Comparison of ENCODE assay signal across 12 cellular contexts in genomic region chr5:124411089-124411488, GRCh38.
DNase-seq lines count a peak whose midpoint lies in the region; ATAC-seq, FAIRE-seq and TF ChIP-seq lines count a peak whose summit lies in the region.
"Had no signal": no experiment of that assay in that cellular context is flagged by ENCODE, and none has a peak within 500 bp of the region (broad histone marks: within the 10 kb centered on the region; RNA-seq: fewer than 3 reads in every experiment).

No MANE protein-coding gene starts in this region.

- no peak for DNase-seq in GM18507 (ENCODE audit: extremely low spot score, insufficient read length, low read depth)
- peak; percentile 71 for DNase-seq in NCI-H1048 (lab: John Stamatoyannopoulos, UW)
- DNase-seq in fibroblast of villous mesenchyme (ENCODE audit: low read depth): peak; percentile 22
- no peak for DNase-seq in cortex of kidney (lab: John Stamatoyannopoulos, UW)
- DNase-seq in RKO (ENCODE audit: low spot score): no peak
- no peak for DNase-seq in naive thymus-derived CD4-positive, alpha-beta T cell
- no peak for DNase-seq in NCI-H128 (lab: John Stamatoyannopoulos, UW; ENCODE audit: unreplicated experiment)
- DNase-seq: activated effector memory CD4-positive, alpha-beta T cell treated with Interleukin-2 at 50 U/mL for 16 hours; dorsolateral prefrontal cortex had no signal

- no peaks in the 10 kb centered on the region for H3K27me3 ChIP-seq in naive thymus-derived CD4-positive, alpha-beta T cell (ENCODE audit: control insufficient read depth in 2 of 2, insufficient read depth in 2 of 2, low read length in 2 of 2)
- H3K27me3 ChIP-seq: dorsolateral prefrontal cortex had no signal

- no peaks in the 10 kb centered on the region for H3K36me3 Mint-ChIP-seq in naive thymus-derived CD4-positive, alpha-beta T cell

- H3K36me3 ChIP-seq in naive thymus-derived CD4-positive, alpha-beta T cell (ENCODE audit: control insufficient read depth in 2 of 3, insufficient read depth in 3 of 3, low read length in 3 of 3): no peaks in the 10 kb centered on the region
- H3K36me3 ChIP-seq: prostate gland had no signal

- H3K9me3 ChIP-seq in naive thymus-derived CD4-positive, alpha-beta T cell (ENCODE audit: control insufficient read depth in 2 of 3, low read length in 3 of 3): no peaks in the 10 kb centered on the region
- H3K9me3 ChIP-seq: prostate gland had no signal

- TF ChIP-seq CTCF in fibroblast of villous mesenchyme (IDR thresholded peaks at IDR 0.05; ENCODE audit: insufficient read depth, low read depth, low read length): peak; percentile 15

- H3K27ac ChIP-seq in naive thymus-derived CD4-positive, alpha-beta T cell (ENCODE audit: low read depth, low read length): no peak overlapping the region
- H3K27ac ChIP-seq: dorsolateral prefrontal cortex, prostate gland had no signal

- H3K27ac Mint-ChIP-seq in naive thymus-derived CD4-positive, alpha-beta T cell: no peak overlapping the region

- peak; percentile 9 for FAIRE-seq in GM18507 (lab: Jason Lieb, UNC)
- FAIRE-seq: D721Med had no signal

- peaks cover 0 to 13% (median 0%) of the 10 kb centered on the region in 11 donors for H3K9me3 Mint-ChIP-seq in naive thymus-derived CD4-positive, alpha-beta T cell

- POLR2A ChIA-PET in naive thymus-derived CD4-positive, alpha-beta T cell (lab: Charles Lee): interaction anchor here (0.7 kb wide), 1 partner anchor 240 kb away, joined by 3 read pairs; no protein-coding TSS in a partner anchor

- ATAC-seq in GM21723 (IDR thresholded peaks at IDR 0.05; ENCODE audit: unreplicated experiment): peak; percentile 45
- ATAC-seq in naive thymus-derived CD4-positive, alpha-beta T cell: no peak

- no peaks in the 10 kb centered on the region for H3K27me3 Mint-ChIP-seq in naive thymus-derived CD4-positive, alpha-beta T cell

- no peak overlapping the region for H3K4me3 Mint-ChIP-seq in naive thymus-derived CD4-positive, alpha-beta T cell

- no peak overlapping the region for H3K4me3 ChIP-seq in fibroblast of villous mesenchyme (ENCODE audit: low read depth, low read length)
- no peak overlapping the region for H3K4me3 ChIP-seq in naive thymus-derived CD4-positive, alpha-beta T cell (ENCODE audit: low read length)
- H3K4me3 ChIP-seq: dorsolateral prefrontal cortex, prostate gland had no signal

- intact Hi-C loops in naive thymus-derived CD4-positive, alpha-beta T cell (cut with micrococcal nuclease): no loop called here

- no peaks in the 10 kb centered on the region for H3K4me1 ChIP-seq in naive thymus-derived CD4-positive, alpha-beta T cell (ENCODE audit: control insufficient read depth in 2 of 2, insufficient read depth in 2 of 2, low read length in 2 of 2)
- H3K4me1 ChIP-seq: prostate gland had no signal

- CTCF ChIA-PET in naive thymus-derived CD4-positive, alpha-beta T cell (lab: Charles Lee): interaction anchor here (0.6 kb wide), 1 partner anchor 135 kb away, joined by 3 read pairs; no protein-coding TSS in a partner anchor

- no peaks in the 10 kb centered on the region for H3K4me1 Mint-ChIP-seq in naive thymus-derived CD4-positive, alpha-beta T cell

Comparison
In these comparisons a context has a peak if more than half of its experiments do, and no peak if none do; other contexts are left out.
1. DNase-seq: peak in NCI-H1048 (single experiment) and fibroblast of villous mesenchyme (single experiment); none in GM18507 (single experiment), cortex of kidney (single experiment), RKO (single experiment), naive thymus-derived CD4-positive, alpha-beta T cell (0 of 9) and NCI-H128 (single experiment).